15 cellular contexts compared by ENCODE assay signal in genomic region chr9:7119612-7120011, GRCh38.
DNase-seq lines count a peak whose midpoint lies in the region; ATAC-seq and TF ChIP-seq lines count a peak whose summit lies in the region.
"Had no signal": no experiment of that assay in that cellular context is flagged by ENCODE, and none has a peak within 500 bp of the region (broad histone marks: within the 10 kb centered on the region; RNA-seq: fewer than 3 reads in every experiment).

No MANE protein-coding gene starts in this region.

- H3K4me1 Mint-ChIP-seq in natural killer cell, result peaks cover 39 to 47% of the 10 kb centered on the region in 2 donors
- peaks cover 26 to 31% of the 10 kb centered on the region in 2 donors for H3K4me1 Mint-ChIP-seq in natural killer cell treated with Interleukin-12 subunit alpha and Interleukin-12 subunit beta and Interleukin-15 and Interleukin-18, amount 100 ng/mL, for 72 hours (ENCODE audit: low read depth in 2 of 2)
- H3K4me1 Mint-ChIP-seq in activated B cell treated with CpG ODN at 0.5 μM for 24 hours, result peaks cover 38% of the 10 kb centered on the region
- peaks cover 35% of the 10 kb centered on the region for H3K4me1 Mint-ChIP-seq in endothelial cell (ENCODE audit: unreplicated experiment)
- H3K4me1 Mint-ChIP-seq in WTC11, result 0 out of 2 replicates have a peak, but pooled peaks cover 6% of the 10 kb centered on the region
- H3K4me1 Mint-ChIP-seq in CD8-positive, alpha-beta T cell (ENCODE audit: low read depth), result peaks cover 35% of the 10 kb centered on the region

- H3K4me3 Mint-ChIP-seq in natural killer cell, result no peak overlapping the region
- no peak overlapping the region for H3K4me3 Mint-ChIP-seq in natural killer cell treated with Interleukin-12 subunit alpha and Interleukin-12 subunit beta and Interleukin-15 and Interleukin-18, amount 100 ng/mL, for 72 hours
- no peak overlapping the region for H3K4me3 Mint-ChIP-seq in activated B cell treated with CpG ODN at 0.5 μM for 24 hours
- no peak overlapping the region for H3K4me3 Mint-ChIP-seq in endothelial cell (ENCODE audit: unreplicated experiment)
- no peak overlapping the region for H3K4me3 Mint-ChIP-seq in WTC11
- no peak overlapping the region for H3K4me3 Mint-ChIP-seq in CD8-positive, alpha-beta T cell
- H3K4me3 Mint-ChIP-seq: CD4-positive, alpha-beta memory T cell had no signal

- H3K27ac Mint-ChIP-seq in natural killer cell, result peak overlapping the region; percentile 91 to 92
- H3K27ac Mint-ChIP-seq in natural killer cell treated with Interleukin-12 subunit alpha and Interleukin-12 subunit beta and Interleukin-15 and Interleukin-18, amount 100 ng/mL, for 72 hours, result no peak overlapping the region
- H3K27ac Mint-ChIP-seq in activated B cell treated with CpG ODN at 0.5 μM for 24 hours, result peak overlapping the region; percentile 61
- peak overlapping the region; percentile 34 for H3K27ac Mint-ChIP-seq in endothelial cell (ENCODE audit: unreplicated experiment)
- H3K27ac Mint-ChIP-seq in WTC11, result no peak overlapping the region
- no peak overlapping the region for H3K27ac Mint-ChIP-seq in CD8-positive, alpha-beta T cell

- H3K27ac ChIP-seq in esophagus squamous epithelium, result no peak overlapping the region
- H3K27ac ChIP-seq in CD8-positive, alpha-beta T cell (ENCODE audit: low read depth, low read length), result no peak overlapping the region
- H3K27ac ChIP-seq: A549, C4-2B had no signal

- DNase-seq in natural killer cell (no peak), activated B cell treated with CpG ODN at 0.5 μM for 24 hours (no peak), endothelial cell (ENCODE audit: low spot score) (no peak), WTC11 (ENCODE audit: low spot score) (no peak), esophagus squamous epithelium (lab: John Stamatoyannopoulos, UW) (no peak)
- no peak for DNase-seq in natural killer cell treated with Interleukin-12 subunit alpha and Interleukin-12 subunit beta and Interleukin-15 and Interleukin-18, amount 100 ng/mL, for 72 hours (ENCODE audit: low spot score)
- DNase-seq in CD8-positive, alpha-beta T cell, result no peak
- DNase-seq: BE2C; CD4-positive, alpha-beta memory T cell; COR-L47; DMS153 had no signal

- no peaks in the 10 kb centered on the region for H3K27me3 ChIP-seq in esophagus squamous epithelium
- H3K27me3 ChIP-seq in CD8-positive, alpha-beta T cell (ENCODE audit: insufficient read depth, low read length), result no peaks in the 10 kb centered on the region
- H3K27me3 ChIP-seq: BE2C had no signal

- peaks cover 2 to 3% of the 10 kb centered on the region in 2 donors for H3K9me3 Mint-ChIP-seq in natural killer cell
- no peaks in the 10 kb centered on the region for H3K9me3 Mint-ChIP-seq in natural killer cell treated with Interleukin-12 subunit alpha and Interleukin-12 subunit beta and Interleukin-15 and Interleukin-18, amount 100 ng/mL, for 72 hours
- peaks cover 3% of the 10 kb centered on the region for H3K9me3 Mint-ChIP-seq in activated B cell treated with CpG ODN at 0.5 μM for 24 hours
- H3K9me3 Mint-ChIP-seq in endothelial cell (ENCODE audit: unreplicated experiment), result no peaks in the 10 kb centered on the region
- H3K9me3 Mint-ChIP-seq in WTC11, result no peaks in the 10 kb centered on the region
- H3K9me3 Mint-ChIP-seq in CD8-positive, alpha-beta T cell, result no peaks in the 10 kb centered on the region
- H3K9me3 Mint-ChIP-seq: CD4-positive, alpha-beta memory T cell had no signal

- H3K36me3 ChIP-seq in esophagus squamous epithelium, result peaks cover 0 to 13% (median 0%) of the 10 kb centered on the region in 3 donors
- H3K36me3 ChIP-seq in CD8-positive, alpha-beta T cell (ENCODE audit: insufficient read depth, low read length), result no peaks in the 10 kb centered on the region
- H3K36me3 ChIP-seq: BE2C had no signal

- POLR2A ChIA-PET in activated B cell treated with CpG ODN at 0.5 μM for 24 hours (lab: Charles Lee) (interaction anchor here (0.7 kb wide), 1 partner anchor 292 kb away, joined by 6 read pairs; no protein-coding TSS in a partner anchor), WTC11 (lab: Charles Lee) (no interaction called here)
- POLR2A ChIA-PET in CD8-positive, alpha-beta T cell (lab: Charles Lee), result interaction anchor here (0.6 kb wide), 1 partner anchor 781 kb away, joined by 7 read pairs; no protein-coding TSS in a partner anchor

- TF ChIP-seq CTCF in natural killer cell (IDR thresholded peaks at IDR 0.05), result no peak
- no peak for TF ChIP-seq CTCF in activated B cell treated with CpG ODN at 0.5 μM for 24 hours (IDR thresholded peaks at IDR 0.05)
- no peak for TF ChIP-seq CTCF in endothelial cell (IDR thresholded peaks at IDR 0.05; ENCODE audit: unreplicated experiment)
- no peak for TF ChIP-seq CTCF in WTC11 (IDR thresholded peaks at IDR 0.05)
- TF ChIP-seq CTCF in esophagus squamous epithelium (IDR thresholded peaks at IDR 0.05), result no peak
- no peak for TF ChIP-seq CTCF in CD8-positive, alpha-beta T cell (IDR thresholded peaks at IDR 0.05)

- peaks cover 0 to 17% (median 4%) of the 10 kb centered on the region in 3 donors for H3K4me1 ChIP-seq in esophagus squamous epithelium
- peaks cover 7% of the 10 kb centered on the region for H3K4me1 ChIP-seq in CD8-positive, alpha-beta T cell (ENCODE audit: insufficient read depth, low read length)

- H3K9me3 ChIP-seq in esophagus squamous epithelium, result no peaks in the 10 kb centered on the region
- no peaks in the 10 kb centered on the region for H3K9me3 ChIP-seq in CD8-positive, alpha-beta T cell (ENCODE audit: low read length)
- H3K9me3 ChIP-seq: A549, BE2C had no signal

- ATAC-seq in natural killer cell (no peak), activated B cell treated with CpG ODN at 0.5 μM for 24 hours (ENCODE audit: low read depth) (no peak), WTC11 (no peak)
- no peak for ATAC-seq in natural killer cell treated with Interleukin-12 subunit alpha and Interleukin-12 subunit beta and Interleukin-15 and Interleukin-18, amount 100 ng/mL, for 72 hours
- ATAC-seq in CD8-positive, alpha-beta T cell, result no peak
- ATAC-seq: A549, HCT116, HepG2 had no signal

- H3K36me3 Mint-ChIP-seq in natural killer cell (no peaks in the 10 kb centered on the region), activated B cell treated with CpG ODN at 0.5 μM for 24 hours (ENCODE audit: low read depth) (peaks cover 60% of the 10 kb centered on the region), endothelial cell (ENCODE audit: low read depth, unreplicated experiment) (no peaks in the 10 kb centered on the region), WTC11 (no peaks in the 10 kb centered on the region)
- peaks cover 10% of the 10 kb centered on the region for H3K36me3 Mint-ChIP-seq in natural killer cell treated with Interleukin-12 subunit alpha and Interleukin-12 subunit beta and Interleukin-15 and Interleukin-18, amount 100 ng/mL, for 72 hours
- peaks cover 55% of the 10 kb centered on the region for H3K36me3 Mint-ChIP-seq in CD8-positive, alpha-beta T cell

- H3K4me3 ChIP-seq in esophagus squamous epithelium, result no peak overlapping the region
- H3K4me3 ChIP-seq in CD8-positive, alpha-beta T cell (ENCODE audit: low read depth, low read length), result no peak overlapping the region
- H3K4me3 ChIP-seq: A549 had no signal

- CTCF ChIA-PET in activated B cell treated with CpG ODN at 0.5 μM for 24 hours (lab: Charles Lee) (interaction anchor here (0.6 kb wide), 1 partner anchor 292 kb away, joined by 3 read pairs; no protein-coding TSS in a partner anchor), WTC11 (lab: Charles Lee) (no interaction called here)
- CTCF ChIA-PET in CD8-positive, alpha-beta T cell (lab: Charles Lee), result interaction anchor here (0.7 kb wide), 2 partner anchors 62 to 280 kb away, joined by 3 to 5 read pairs; no protein-coding TSS in a partner anchor

- no peak for TF ChIP-seq POLR2A in esophagus squamous epithelium (IDR thresholded peaks at IDR 0.05)

- intact Hi-C loops in natural killer cell (cut with micrococcal nuclease), result loop anchor here (2.0 to 5.0 kb wide), 3 partner anchors 179 to 858 kb away; partner anchors contain the start of gene KDM4C
- intact Hi-C loops in activated B cell treated with CpG ODN at 0.5 μM for 24 hours (cut with micrococcal nuclease), result loop anchor here (5.0 to 10.0 kb wide), 2 partner anchors 65 to 437 kb away; no protein-coding TSS in a partner anchor
- intact Hi-C loops in esophagus squamous epithelium (cut with DNase I), result no loop called here
- intact Hi-C loops in CD8-positive, alpha-beta T cell (cut with DNase I, micrococcal nuclease), result no loop called here

- H3K27me3 Mint-ChIP-seq in natural killer cell (ENCODE audit: low read depth in 2 of 2) (no peaks in the 10 kb centered on the region), activated B cell treated with CpG ODN at 0.5 μM for 24 hours (no peaks in the 10 kb centered on the region), endothelial cell (ENCODE audit: unreplicated experiment) (no peaks in the 10 kb centered on the region), WTC11 (ENCODE audit: low read depth) (no peaks in the 10 kb centered on the region)
- H3K27me3 Mint-ChIP-seq in natural killer cell treated with Interleukin-12 subunit alpha and Interleukin-12 subunit beta and Interleukin-15 and Interleukin-18, amount 100 ng/mL, for 72 hours, result no peaks in the 10 kb centered on the region
- H3K27me3 Mint-ChIP-seq in CD8-positive, alpha-beta T cell (ENCODE audit: low read depth), result no peaks in the 10 kb centered on the region
- H3K27me3 Mint-ChIP-seq: CD4-positive, alpha-beta memory T cell had no signal

TF ChIP-seq in WTC11, 78 proteins besides CTCF, POLR2A, EP300 and RAD21:
- no peak for TF ChIP-seq SMAD4 (CRISPR knock-in tag; IDR thresholded peaks at IDR 0.05)
- TF ChIP-seq ZNF425 (CRISPR knock-in tag; conservative IDR thresholded peaks at IDR 0.05), result no peak

Comparison
In these comparisons a context has a peak if more than half of its experiments do, and no peak if none do; other contexts are left out.
1. H3K27ac Mint-ChIP-seq: peak in natural killer cell (2 of 2), activated B cell treated with CpG ODN at 0.5 μM for 24 hours (single experiment) and endothelial cell (single experiment); none in natural killer cell treated with Interleukin-12 subunit alpha and Interleukin-12 subunit beta and Interleukin-15 and Interleukin-18, amount 100 ng/mL, for 72 hours (0 of 2), WTC11 (single experiment) and CD8-positive, alpha-beta T cell (single experiment).
2. intact Hi-C loops: an anchor here in natural killer cell (2.0 to 5.0 kb wide) and activated B cell treated with CpG ODN at 0.5 μM for 24 hours (5.0 to 10.0 kb wide); none called in esophagus squamous epithelium and CD8-positive, alpha-beta T cell.